In the genomic region with DNA sequence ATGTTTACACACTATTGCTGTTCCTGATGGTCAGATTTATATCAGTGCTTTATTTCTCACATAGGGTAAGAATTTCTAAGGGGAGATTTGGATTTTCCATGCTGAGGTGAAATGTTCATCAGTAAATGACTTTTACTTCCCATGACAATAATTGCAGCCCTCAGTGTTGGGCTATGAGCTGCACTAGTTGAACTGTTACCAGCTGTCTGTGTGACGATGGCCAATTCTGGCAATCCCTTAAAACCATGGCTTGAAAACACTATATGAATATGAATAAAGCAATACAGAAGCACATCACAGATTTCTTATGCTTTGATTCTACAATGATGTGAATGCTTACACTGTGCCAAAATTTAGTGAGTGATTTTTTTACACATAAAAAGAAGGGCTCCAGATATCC, we compare ENCODE assay signal across 19 cellular contexts. TPM values are rescaled to one million over a fixed set of nuclear protein-coding genes. Genes with fewer than 3 reads are reported as not detected.
DNase-seq lines count a peak whose midpoint lies in the region; ATAC-seq, FAIRE-seq and TF ChIP-seq lines count a peak whose summit lies in the region.
"Had no signal": no experiment of that assay in that cellular context is flagged by ENCODE, and none has a peak within 500 bp of the region (broad histone marks: within the 10 kb centered on the region; RNA-seq: fewer than 3 reads in every experiment).

No MANE protein-coding gene starts in this region.

- no peaks in the 10 kb centered on the region for H3K27me3 ChIP-seq in brain microvascular endothelial cell (replicated peaks)
- H3K27me3 ChIP-seq in osteoblast (ENCODE audit: insufficient read depth, low read length) = no peaks in the 10 kb centered on the region
- H3K27me3 ChIP-seq: BLaER1 treated with 17β-estradiol and CSF1 and Interleukin-3, amounts not matched to agents 10 nM and 100 nM had no signal

- H3K9me3 Mint-ChIP-seq in naive thymus-derived CD8-positive, alpha-beta T cell = no peaks in the 10 kb centered on the region
- H3K9me3 Mint-ChIP-seq: CD8-positive, alpha-beta memory T cell had no signal

- no peak overlapping the region for H3K4me3 Mint-ChIP-seq in naive thymus-derived CD8-positive, alpha-beta T cell
- H3K4me3 Mint-ChIP-seq: CD8-positive, alpha-beta memory T cell had no signal

- DNase-seq in A549 (ENCODE audit: low read depth in 1 of 2, low spot score in 1 of 2) = no peak
- peak; percentile 56 for DNase-seq in NCI-H69 (lab: John Stamatoyannopoulos, UW)
- DNase-seq in brain microvascular endothelial cell = no peak
- DNase-seq in osteoblast (ENCODE audit: insufficient read length, low spot score, missing footprints) = no peak
- no peak for DNase-seq in naive thymus-derived CD8-positive, alpha-beta T cell
- no peak for DNase-seq in DMS 273 treated with DMSO at 0.1 percent for 48 hours (lab: John Stamatoyannopoulos, UW)
- DNase-seq in dedifferentiated amniotic fluid mesenchymal stem cell (ENCODE audit: extremely low spot score) = no peak
- DNase-seq: CD8-positive, alpha-beta memory T cell; DMS79 treated with DMSO at 0.1 percent for 48 hours; NCI-H1436; NCI-H2029; NCI-H2171; NCI-H446 treated with DMSO at 0.1 percent for 48 hours; NCI-H748 treated with DMSO at 0.1 percent for 48 hours had no signal

- WGBS in A549 (ENCODE audit: missing lambda C conversion rate) = 82% methylated on average over 1 of the region's 1 CpG

- H3K4me1 Mint-ChIP-seq in naive thymus-derived CD8-positive, alpha-beta T cell = no peaks in the 10 kb centered on the region
- H3K4me1 Mint-ChIP-seq: CD8-positive, alpha-beta memory T cell had no signal

- CTCF ChIA-PET in A549 (lab: Yijun Ruan, JAX) = no interaction called here

- H3K4me1 ChIP-seq in A549 (peaks cover 9% of the 10 kb centered on the region; the same call in 2 of the 3 replicates), osteoblast (ENCODE audit: insufficient read depth, low read length) (peaks cover 41% of the 10 kb centered on the region)
- H3K4me1 ChIP-seq: BLaER1 treated with 17β-estradiol and CSF1 and Interleukin-3, amounts not matched to agents 10 nM and 100 nM had no signal

- H2AFZ ChIP-seq in osteoblast (ENCODE audit: low read length) = no peak overlapping the region

- no peak for TF ChIP-seq EP300 in A549 (IDR thresholded peaks at IDR 0.05)

- H3K79me2 ChIP-seq in osteoblast (ENCODE audit: insufficient read depth, low read length) = no peaks in the 10 kb centered on the region

- H3K9me3 ChIP-seq in A549 = no peaks in the 10 kb centered on the region
- H3K9me3 ChIP-seq in osteoblast (ENCODE audit: low read depth, low read length) = no peaks in the 10 kb centered on the region
- H3K9me3 ChIP-seq: BLaER1 treated with 17β-estradiol and CSF1 and Interleukin-3, amounts not matched to agents 10 nM and 100 nM had no signal

- no peaks in the 10 kb centered on the region for H4K20me1 ChIP-seq in osteoblast (ENCODE audit: insufficient read depth, low read length)
- H4K20me1 ChIP-seq: BLaER1 treated with 17β-estradiol and CSF1 and Interleukin-3, amounts not matched to agents 10 nM and 100 nM had no signal

- no peak for ATAC-seq in A549
- ATAC-seq in naive thymus-derived CD8-positive, alpha-beta T cell = no peak
- no peak for ATAC-seq in GM18909 (IDR thresholded peaks at IDR 0.05; ENCODE audit: poor library complexity, unreplicated experiment)
- ATAC-seq: HCT116, K562 had no signal

- no peak overlapping the region for H3K27ac Mint-ChIP-seq in naive thymus-derived CD8-positive, alpha-beta T cell
- H3K27ac Mint-ChIP-seq: CD8-positive, alpha-beta memory T cell had no signal

- 0 out of 3 replicates have a peak overlapping the region, but pooled peaks have one; percentile 7 for H3K4me2 ChIP-seq in A549
- H3K4me2 ChIP-seq in osteoblast (ENCODE audit: insufficient read depth, low read length) = peak overlapping the region; percentile 40
- H3K4me2 ChIP-seq: BLaER1 treated with 17β-estradiol and CSF1 and Interleukin-3, amounts not matched to agents 10 nM and 100 nM had no signal

- TF ChIP-seq RAD21 in A549 (conservative IDR thresholded peaks at IDR 0.05 in 1 of 2, IDR thresholded peaks at IDR 0.05 in 1 of 2) = no peak

- H3K36me3 ChIP-seq in brain microvascular endothelial cell (replicated peaks) (no peaks in the 10 kb centered on the region), osteoblast (ENCODE audit: insufficient read depth, low read length) (no peaks in the 10 kb centered on the region)
- H3K36me3 ChIP-seq: BLaER1 treated with 17β-estradiol and CSF1 and Interleukin-3, amounts not matched to agents 10 nM and 100 nM had no signal

- H3K4me3 ChIP-seq in A549 (no peak overlapping the region), brain microvascular endothelial cell (ENCODE audit: low read depth, low read length) (no peak overlapping the region), osteoblast (ENCODE audit: insufficient read depth, low read length) (peak overlapping the region; percentile 3)
- H3K4me3 ChIP-seq: BLaER1 treated with 17β-estradiol and CSF1 and Interleukin-3, amounts not matched to agents 10 nM and 100 nM; K562 had no signal

- FAIRE-seq in A549 (lab: Jason Lieb, UNC) = no peak
- FAIRE-seq: D721Med, K562 had no signal

- POLR2A ChIA-PET in A549 (lab: Yijun Ruan, JAX) = no interaction called here
- POLR2A ChIA-PET in naive thymus-derived CD8-positive, alpha-beta T cell (lab: Charles Lee) = no interaction called here

- H3K36me3 Mint-ChIP-seq in naive thymus-derived CD8-positive, alpha-beta T cell = peaks cover 0 to 1% (median 0%) of the 10 kb centered on the region in 3 donors
- H3K36me3 Mint-ChIP-seq: CD8-positive, alpha-beta memory T cell had no signal

- peaks cover 0 to 3% (median 0%) of the 10 kb centered on the region in 5 donors for H3K27me3 Mint-ChIP-seq in naive thymus-derived CD8-positive, alpha-beta T cell

- TF ChIP-seq CTCF in A549 (IDR thresholded peaks at IDR 0.05) (no peak), brain microvascular endothelial cell (IDR thresholded peaks at IDR 0.05; ENCODE audit: low read depth, low read length, missing control alignments) (no peak), osteoblast (IDR thresholded peaks at IDR 0.05; ENCODE audit: extremely low read depth, low read depth, low read length) (no peak)

- peak overlapping the region in 1 of 2 experiments; percentile 19; a peak in 1 of 6 replicates for H3K27ac ChIP-seq in A549
- peak overlapping the region; percentile 33 for H3K27ac ChIP-seq in brain microvascular endothelial cell
- peak overlapping the region; percentile 42 for H3K27ac ChIP-seq in osteoblast (ENCODE audit: low read depth, low read length)
- H3K27ac ChIP-seq: BLaER1 treated with 17β-estradiol and CSF1 and Interleukin-3, amounts not matched to agents 10 nM and 100 nM had no signal

- TF ChIP-seq POLR2A in A549 (IDR thresholded peaks at IDR 0.05; ENCODE audit: low read length) = no peak

- in situ Hi-C loops in brain microvascular endothelial cell (cut with HindIII; ENCODE audit: low pct_ligation_motif_present, low sequenced_read_pairs) = no loop called here

TF ChIP-seq in A549, 52 proteins besides CTCF, POLR2A, EP300 and RAD21:
- TF ChIP-seq CBX2 (IDR thresholded peaks at IDR 0.05; ENCODE audit: borderline replicate concordance, low read depth) (no peak), RARB (CRISPR knock-in tag; IDR thresholded peaks at IDR 0.05) (no peak), EHMT2 (IDR thresholded peaks at IDR 0.05; ENCODE audit: low read depth) (no peak), CHD4 (IDR thresholded peaks at IDR 0.05; ENCODE audit: borderline replicate concordance) (no peak), ZFP36 (IDR thresholded peaks at IDR 0.05; ENCODE audit: borderline replicate concordance, partially characterized antibody) (no peak), KDM1A (IDR thresholded peaks at IDR 0.05; ENCODE audit: low read depth) (no peak), EHF (CRISPR knock-in tag; IDR thresholded peaks at IDR 0.05) (no peak)

RNA-seq across cellular contexts. Expression of a gene that starts 52.3 kb away (rescaled TPM):
- polyA plus RNA-seq in A549 (2011; rRNA removed) (0.09 TPM in 1 of 2 replicates, not detected in the other), A549 (2017; fragmentation: RNase III; extraction: RNeasy Plus Mini Kit Qiagen cat#74134 plus additional on column Dnase treatment) (0.03 to 0.30 TPM in 2 of 3 replicates, not detected in the other)
- not detected in 2 replicates for polyA plus RNA-seq in A549 (2012; cell fraction: cytosol; rRNA removed)
- 0.02 TPM in 1 of 2 replicates, not detected in the other for polyA plus RNA-seq in A549 (2012; cell fraction: nucleus; rRNA removed)
- not detected in 2 replicates for polyA minus RNA-seq in A549 (2011; rRNA and poly(A)+ RNA removed)
- total RNA-seq in osteoblast = 0.72 and 1.2 TPM in 2 replicates
- total RNA-seq in naive thymus-derived CD8-positive, alpha-beta T cell = not detected
- not detected for polyA plus RNA-seq in naive thymus-derived CD8-positive, alpha-beta T cell
- total RNA-seq: CD8-positive, alpha-beta memory T cell had no signal
- polyA plus RNA-seq: CD8-positive, alpha-beta memory T cell; K562 had no signal
